In genomic region chr6:12957321-12958051, GRCh38 we compare ENCODE assay signal across 8 cellular contexts.
A peak's percentile ranks its signal among the peaks of the same experiment; 100 is the strongest.
DNase-seq lines count a peak whose midpoint lies in the region; ATAC-seq and TF ChIP-seq lines count a peak whose summit lies in the region.

No MANE protein-coding gene starts in this region.

- H3K4me1 ChIP-seq in CD8-positive, alpha-beta T cell (ENCODE audit: insufficient read depth, low read length) = peaks cover 10% of the 10 kb centered on the region

- H3K36me3 ChIP-seq in CD8-positive, alpha-beta T cell (ENCODE audit: insufficient read depth, low read length) = no peaks in the 10 kb centered on the region

- peaks cover 18% of the 10 kb centered on the region for H3K4me1 Mint-ChIP-seq in CD8-positive, alpha-beta T cell (ENCODE audit: low read depth)
- H3K4me1 Mint-ChIP-seq in activated B cell treated with CpG ODN at 0.5 μM for 24 hours = peaks cover 21% of the 10 kb centered on the region

- CTCF ChIA-PET in CD8-positive, alpha-beta T cell (lab: Charles Lee) = interaction anchor here (0.6 kb wide), 1 partner anchor 18 kb away, joined by 3 read pairs; no protein-coding TSS in a partner anchor
- CTCF ChIA-PET in activated B cell treated with CpG ODN at 0.5 μM for 24 hours (lab: Charles Lee) = no interaction called here

- no peak overlapping the region for H3K27ac ChIP-seq in CD8-positive, alpha-beta T cell (ENCODE audit: low read depth, low read length)

- no peak overlapping the region for H3K27ac Mint-ChIP-seq in CD8-positive, alpha-beta T cell
- H3K27ac Mint-ChIP-seq in activated B cell treated with CpG ODN at 0.5 μM for 24 hours = no peak overlapping the region

- peak in 5 of 7 experiments; percentile 1 to 52 (median 8) for DNase-seq in CD8-positive, alpha-beta T cell
- DNase-seq in Jurkat, Clone E6-1 (ENCODE audit: low read depth, low spot score) = no peak
- DNase-seq in activated B cell treated with CpG ODN at 0.5 μM for 24 hours (peak; percentile 30), ecto neural progenitor cell (ENCODE audit: low spot score) (peak; percentile 47), left lobe of liver (ENCODE audit: low spot score) (peak; percentile 49), NCI-H1417 treated with DMSO at 0.1 percent for 48 hours (lab: John Stamatoyannopoulos, UW) (no peak)
- DNase-seq in stimulated activated CD4-positive, alpha-beta T cell treated with anti-CD3 and anti-CD28 coated beads, Interleukin-1b, Interleukin-23, amount 100 ng/mL, for 48 hours = peak; percentile 3

- no peaks in the 10 kb centered on the region for H3K9me3 Mint-ChIP-seq in CD8-positive, alpha-beta T cell
- H3K9me3 Mint-ChIP-seq in activated B cell treated with CpG ODN at 0.5 μM for 24 hours = no peaks in the 10 kb centered on the region

- H3K36me3 Mint-ChIP-seq in CD8-positive, alpha-beta T cell = peaks cover 2% of the 10 kb centered on the region
- H3K36me3 Mint-ChIP-seq in activated B cell treated with CpG ODN at 0.5 μM for 24 hours (ENCODE audit: low read depth) = peaks cover 3% of the 10 kb centered on the region

- no peak for TF ChIP-seq CTCF in CD8-positive, alpha-beta T cell (IDR thresholded peaks at IDR 0.05)
- no peak for TF ChIP-seq CTCF in activated B cell treated with CpG ODN at 0.5 μM for 24 hours (IDR thresholded peaks at IDR 0.05)

- H3K4me3 Mint-ChIP-seq in CD8-positive, alpha-beta T cell = peak overlapping the region; percentile 89
- peak overlapping the region; percentile 89 for H3K4me3 Mint-ChIP-seq in activated B cell treated with CpG ODN at 0.5 μM for 24 hours

- H3K27me3 Mint-ChIP-seq in CD8-positive, alpha-beta T cell (ENCODE audit: low read depth) = peaks cover 29% of the 10 kb centered on the region
- H3K27me3 Mint-ChIP-seq in activated B cell treated with CpG ODN at 0.5 μM for 24 hours = peaks cover 35% of the 10 kb centered on the region

- TF ChIP-seq POLR2A in GM18505 (IDR thresholded peaks at IDR 0.05; ENCODE audit: borderline replicate concordance, extremely low read depth, insufficient read depth, insufficient read length) = no peak

- intact Hi-C loops in CD8-positive, alpha-beta T cell (cut with DNase I, micrococcal nuclease) = no loop called here
- intact Hi-C loops in activated B cell treated with CpG ODN at 0.5 μM for 24 hours (cut with micrococcal nuclease) = no loop called here

- peak overlapping the region; percentile 55 for H3K4me3 ChIP-seq in CD8-positive, alpha-beta T cell (ENCODE audit: low read depth, low read length)
- H3K4me3 ChIP-seq in Jurkat, Clone E6-1 (ENCODE audit: low read length) = peak overlapping the region; percentile 50

- H3K9me3 ChIP-seq in CD8-positive, alpha-beta T cell (ENCODE audit: low read length) = no peaks in the 10 kb centered on the region

- ATAC-seq in CD8-positive, alpha-beta T cell = peak; percentile 34
- ATAC-seq in activated B cell treated with CpG ODN at 0.5 μM for 24 hours (ENCODE audit: low read depth) (peak; percentile 69), left lobe of liver (peak; percentile 75), GM18505 (IDR thresholded peaks at IDR 0.05; ENCODE audit: unreplicated experiment) (no peak)

- H3K27me3 ChIP-seq in CD8-positive, alpha-beta T cell (ENCODE audit: insufficient read depth, low read length) = no peaks in the 10 kb centered on the region

- POLR2A ChIA-PET in CD8-positive, alpha-beta T cell (lab: Charles Lee) = no interaction called here
- POLR2A ChIA-PET in activated B cell treated with CpG ODN at 0.5 μM for 24 hours (lab: Charles Lee) = interaction anchor here (0.6 kb wide), 2 partner anchors 23 to 1642 kb away, joined by 3 to 11 read pairs; no protein-coding TSS in a partner anchor

Comparison
In these comparisons a context has a peak if more than half of its experiments do, and no peak if none do; other contexts are left out.
1. DNase-seq: peak in CD8-positive, alpha-beta T cell (5 of 7), activated B cell treated with CpG ODN at 0.5 μM for 24 hours (single experiment), ecto neural progenitor cell (single experiment), left lobe of liver (single experiment) and stimulated activated CD4-positive, alpha-beta T cell treated with anti-CD3 and anti-CD28 coated beads, Interleukin-1b, Interleukin-23, amount 100 ng/mL, for 48 hours (single experiment); none in Jurkat, Clone E6-1 (single experiment) and NCI-H1417 treated with DMSO at 0.1 percent for 48 hours (single experiment).